ENCODE assay signal across 21 cellular contexts in genomic region chr10:93280699-93281366, GRCh38.
DNase-seq lines count a peak whose midpoint lies in the region; ATAC-seq, FAIRE-seq and TF ChIP-seq lines count a peak whose summit lies in the region.
"Had no signal": no experiment of that assay in that cellular context is flagged by ENCODE, and none has a peak within 500 bp of the region (broad histone marks: within the 10 kb centered on the region; RNA-seq: fewer than 3 reads in every experiment).

No MANE protein-coding gene starts in this region.

- no peaks in the 10 kb centered on the region for H3K36me3 Mint-ChIP-seq in astrocyte (ENCODE audit: low read depth, unreplicated experiment)
- H3K36me3 Mint-ChIP-seq: activated CD4-positive, alpha-beta memory T cell treated with anti-CD3 and anti-CD28 coated beads for 36 hours had no signal

- H3K4me1 Mint-ChIP-seq in astrocyte (ENCODE audit: low read depth, unreplicated experiment), result no peaks in the 10 kb centered on the region

- H3K36me3 ChIP-seq in BLaER1 (no peaks in the 10 kb centered on the region), HUES6 (ENCODE audit: control insufficient read depth, insufficient read depth, low read length) (no peaks in the 10 kb centered on the region), astrocyte (ENCODE audit: insufficient read depth, low read length) (no peaks in the 10 kb centered on the region), iPS-20b (ENCODE audit: insufficient read depth, low read depth, low read length) (no peaks in the 10 kb centered on the region), MG63 (no peaks in the 10 kb centered on the region), gastroesophageal sphincter (no peaks in the 10 kb centered on the region)
- H3K36me3 ChIP-seq: brain microvascular endothelial cell, upper lobe of right lung had no signal

- H3K4me2 ChIP-seq in BLaER1 (no peak overlapping the region), astrocyte (ENCODE audit: low read length) (no peak overlapping the region)
- H3K4me2 ChIP-seq: SK-N-SH had no signal

- no peak overlapping the region for H3K4me3 Mint-ChIP-seq in astrocyte (ENCODE audit: unreplicated experiment)
- H3K4me3 Mint-ChIP-seq: activated CD4-positive, alpha-beta memory T cell treated with anti-CD3 and anti-CD28 coated beads for 36 hours; nephron progenitor cell had no signal

- H3K4me3 ChIP-seq in BLaER1 (no peak overlapping the region), HUES6 (ENCODE audit: low read depth, low read length) (peak overlapping the region; percentile 2; the same call in 1 of the 2 replicates), astrocyte (ENCODE audit: insufficient read depth, low read depth, low read length) (no peak overlapping the region), iPS-20b (ENCODE audit: low read length) (peak overlapping the region; percentile 48), MG63 (no peak overlapping the region), gastroesophageal sphincter (no peak overlapping the region)
- H3K4me3 ChIP-seq: mucosa of descending colon, upper lobe of right lung had no signal

- DNase-seq in astrocyte (ENCODE audit: low read depth) (no peak), erythroblast (lab: John Stamatoyannopoulos, UW) (no peak), MG63 (no peak)
- DNase-seq: ACHN; activated CD4-positive, alpha-beta memory T cell treated with anti-CD3 and anti-CD28 coated beads for 36 hours; activated effector memory CD4-positive, alpha-beta T cell treated with anti-CD3 and anti-CD28 coated beads, Interleukin-2, amount 50 U/mL, for 16 hours; brain microvascular endothelial cell; KBM-7; mucosa of descending colon; NCI-H510A; nephron progenitor cell; SK-N-SH; upper lobe of right lung had no signal

- TF ChIP-seq EP300 in gastroesophageal sphincter (IDR thresholded peaks at IDR 0.05), result no peak

- peaks cover 2% of the 10 kb centered on the region for H3K27me3 Mint-ChIP-seq in astrocyte (ENCODE audit: low read depth, unreplicated experiment)
- H3K27me3 Mint-ChIP-seq: activated CD4-positive, alpha-beta memory T cell treated with anti-CD3 and anti-CD28 coated beads for 36 hours had no signal

- peak overlapping the region; percentile 60 for H2AFZ ChIP-seq in astrocyte (ENCODE audit: low read depth, low read length)

- H4K20me1 ChIP-seq in BLaER1 (no peaks in the 10 kb centered on the region), astrocyte (ENCODE audit: insufficient read depth, low read length) (no peaks in the 10 kb centered on the region)

- ATAC-seq in GM21528 (IDR thresholded peaks at IDR 0.05; ENCODE audit: low FRiP score, unreplicated experiment) (no peak), gastroesophageal sphincter (no peak)
- ATAC-seq: mucosa of descending colon, upper lobe of right lung had no signal

- H3K9ac ChIP-seq in BLaER1 (no peak overlapping the region), HUES6 (ENCODE audit: low read length) (peak overlapping the region; percentile 85), astrocyte (ENCODE audit: low read length) (no peak overlapping the region), iPS-20b (ENCODE audit: low read depth, low read length) (peak overlapping the region; percentile 82)
- H3K9ac ChIP-seq: SK-N-SH had no signal

- TF ChIP-seq POLR2A in erythroblast (IDR thresholded peaks at IDR 0.05; ENCODE audit: low read length), result no peak
- TF ChIP-seq POLR2A in gastroesophageal sphincter (IDR thresholded peaks at IDR 0.05), result no peak

- no peaks in the 10 kb centered on the region for H3K9me3 Mint-ChIP-seq in astrocyte (ENCODE audit: unreplicated experiment)
- H3K9me3 Mint-ChIP-seq: activated CD4-positive, alpha-beta memory T cell treated with anti-CD3 and anti-CD28 coated beads for 36 hours had no signal

- TF ChIP-seq CTCF in astrocyte (IDR thresholded peaks at IDR 0.05; ENCODE audit: insufficient read depth, low read depth, low read length) (no peak), gastroesophageal sphincter (IDR thresholded peaks at IDR 0.05) (no peak)

- H3K4me1 ChIP-seq in BLaER1 (peaks cover 43% of the 10 kb centered on the region), HUES6 (ENCODE audit: control insufficient read depth, insufficient read depth, low read length) (peaks cover 34% of the 10 kb centered on the region), astrocyte (ENCODE audit: insufficient read depth, low read length) (no peaks in the 10 kb centered on the region), iPS-20b (ENCODE audit: insufficient read depth, low read length) (peaks cover 18% of the 10 kb centered on the region), gastroesophageal sphincter (no peaks in the 10 kb centered on the region)
- H3K4me1 ChIP-seq: upper lobe of right lung had no signal

- peaks cover 30% of the 10 kb centered on the region for H3K9me3 ChIP-seq in BLaER1
- H3K9me3 ChIP-seq in HUES6 (ENCODE audit: control insufficient read depth, insufficient read depth, low read depth, low read length), result peaks cover 2% of the 10 kb centered on the region; the same call in 1 of the 2 replicates
- no peaks in the 10 kb centered on the region for H3K9me3 ChIP-seq in astrocyte (ENCODE audit: insufficient read depth, low read depth, low read length)
- H3K9me3 ChIP-seq in iPS-20b (ENCODE audit: insufficient read depth, low read depth, low read length), result no peaks in the 10 kb centered on the region
- no peaks in the 10 kb centered on the region for H3K9me3 ChIP-seq in MG63
- H3K9me3 ChIP-seq in gastroesophageal sphincter, result no peaks in the 10 kb centered on the region
- H3K9me3 ChIP-seq: mucosa of descending colon, SK-N-SH, upper lobe of right lung had no signal

- H3K27ac ChIP-seq in BLaER1 (peak overlapping the region; percentile 9; the same call in 1 of the 2 replicates), HUES6 (ENCODE audit: low read depth, low read length) (peak overlapping the region; percentile 94), astrocyte (ENCODE audit: low read depth, low read length) (no peak overlapping the region), iPS-20b (ENCODE audit: low read length) (peak overlapping the region; percentile 95), gastroesophageal sphincter (no peak overlapping the region)
- H3K27ac ChIP-seq: brain microvascular endothelial cell, C4-2B, RWPE1, upper lobe of right lung had no signal

- WGBS in gastroesophageal sphincter (ENCODE audit: low coverage in 1 of 2), 2 donors, result 34 to 61% methylated on average over 2 to 3 of the region's 8 CpGs

- no peaks in the 10 kb centered on the region for H3K27me3 ChIP-seq in BLaER1
- no peaks in the 10 kb centered on the region; the same call in 1 of the 2 replicates for H3K27me3 ChIP-seq in HUES6 (ENCODE audit: control insufficient read depth, insufficient read depth, low read length)
- H3K27me3 ChIP-seq in astrocyte (ENCODE audit: insufficient read depth, low read length), result no peaks in the 10 kb centered on the region
- peaks cover 4% of the 10 kb centered on the region; the same call in 1 of the 2 replicates for H3K27me3 ChIP-seq in iPS-20b (ENCODE audit: insufficient read depth, low read length)
- no peaks in the 10 kb centered on the region for H3K27me3 ChIP-seq in MG63
- no peaks in the 10 kb centered on the region for H3K27me3 ChIP-seq in gastroesophageal sphincter
- H3K27me3 ChIP-seq: brain microvascular endothelial cell, upper lobe of right lung had no signal

- no peak overlapping the region for H3K27ac Mint-ChIP-seq in astrocyte (ENCODE audit: unreplicated experiment)
- H3K27ac Mint-ChIP-seq: activated CD4-positive, alpha-beta memory T cell treated with anti-CD3 and anti-CD28 coated beads for 36 hours; nephron progenitor cell had no signal

- no peaks in the 10 kb centered on the region for H3K79me2 ChIP-seq in astrocyte (ENCODE audit: insufficient read depth, low read length)

- FAIRE-seq in astrocyte (lab: Jason Lieb, UNC), result no peak
- FAIRE-seq: colon had no signal

Comparison
In these comparisons a context has a peak if more than half of its experiments do, and no peak if none do; other contexts are left out.
1. H3K27ac ChIP-seq: peak in BLaER1 (single experiment), HUES6 (single experiment) and iPS-20b (single experiment); none in astrocyte (single experiment) and gastroesophageal sphincter (0 of 4).
2. H3K4me3 ChIP-seq: peak in HUES6 (single experiment) and iPS-20b (single experiment); none in BLaER1 (single experiment), astrocyte (single experiment), MG63 (single experiment) and gastroesophageal sphincter (0 of 2).
3. H3K9ac ChIP-seq: peak in HUES6 (single experiment) and iPS-20b (single experiment); none in BLaER1 (single experiment) and astrocyte (single experiment).